In genomic region chr2:98281607-98282006, GRCh38 we compare ENCODE assay signal across 21 cellular contexts.
"Had no signal": no experiment of that assay in that cellular context is flagged by ENCODE, and none has a peak within 500 bp of the region (broad histone marks: within the 10 kb centered on the region; RNA-seq: fewer than 3 reads in every experiment).

No MANE protein-coding gene starts in this region.

- H3K36me3 ChIP-seq: cardiac muscle cell, gastroesophageal sphincter, heart left ventricle, prostate gland, right atrium auricular region, upper lobe of right lung had no signal

- H3K27ac ChIP-seq: cardiac muscle cell, epithelial cell of prostate, gastroesophageal sphincter, heart left ventricle, prostate gland, right atrium auricular region, upper lobe of right lung had no signal

- H3K4me3 Mint-ChIP-seq: activated CD4-positive, alpha-beta T cell treated with anti-CD3 and anti-CD28 coated beads, Interleukin-2, amount 10 ng/mL, durations not matched to agents 7 days and 5 days; activated CD8-positive, alpha-beta T cell treated with anti-CD3 and anti-CD28 coated beads for 36 hours; activated naive CD4-positive, alpha-beta T cell treated with anti-CD3 and anti-CD28 coated beads, Interleukin-2, amount 50 U/mL, for 24 hours; activated T-helper 1 cell treated with anti-CD3 and anti-CD28 coated beads, Interleukin-12 subunit alpha, Interleukin-12 subunit beta, Interleukin-2, Interleukin-4 antibody, amounts not matched to agents 30 ng/mL and 10 ng/mL and 1 ng/mL, durations not matched to agents 14 hours and 24 hours and 36 hours; memory B cell; naive B cell; T-helper 17 cell had no signal

- DNase-seq: activated CD4-positive, alpha-beta T cell treated with anti-CD3 and anti-CD28 coated beads, Interleukin-2, amount 10 ng/mL, durations not matched to agents 7 days and 5 days; activated CD8-positive, alpha-beta T cell treated with anti-CD3 and anti-CD28 coated beads for 36 hours; activated gamma-delta T cell; anterior cingulate cortex; body of pancreas; heart left ventricle; left cardiac atrium; mucosa of descending colon; naive B cell; stimulated activated CD4-positive, alpha-beta T cell treated with anti-CD3 and anti-CD28 coated beads, Interleukin-4, amount 100 ng/mL, for 24 hours; stimulated activated naive CD8-positive, alpha-beta T cell treated with anti-CD3 and anti-CD28 coated beads, Interleukin-15, Interleukin-2, amounts not matched to agents 100 U/mL and 50 U/mL, for 24 hours; T-helper 17 cell; upper lobe of right lung had no signal

- H3K36me3 Mint-ChIP-seq: activated naive CD4-positive, alpha-beta T cell treated with anti-CD3 and anti-CD28 coated beads, Interleukin-2, amount 50 U/mL, for 24 hours; memory B cell had no signal

- H3K27ac Mint-ChIP-seq: activated CD4-positive, alpha-beta T cell treated with anti-CD3 and anti-CD28 coated beads, Interleukin-2, amount 10 ng/mL, durations not matched to agents 7 days and 5 days; activated CD8-positive, alpha-beta T cell treated with anti-CD3 and anti-CD28 coated beads for 36 hours; activated naive CD4-positive, alpha-beta T cell treated with anti-CD3 and anti-CD28 coated beads, Interleukin-2, amount 50 U/mL, for 24 hours; activated T-helper 1 cell treated with anti-CD3 and anti-CD28 coated beads, Interleukin-12 subunit alpha, Interleukin-12 subunit beta, Interleukin-2, Interleukin-4 antibody, amounts not matched to agents 30 ng/mL and 10 ng/mL and 1 ng/mL, durations not matched to agents 14 hours and 24 hours and 36 hours; memory B cell; naive B cell; T-helper 17 cell had no signal

- H3K9me3 ChIP-seq: body of pancreas, mucosa of descending colon, prostate gland, upper lobe of right lung had no signal

- H3K27me3 ChIP-seq: body of pancreas, cardiac muscle cell, right atrium auricular region, upper lobe of right lung had no signal

- H3K4me1 ChIP-seq: gastroesophageal sphincter, heart left ventricle, prostate gland, right atrium auricular region, upper lobe of right lung had no signal

- H3K4me1 Mint-ChIP-seq: activated CD4-positive, alpha-beta T cell treated with anti-CD3 and anti-CD28 coated beads, Interleukin-2, amount 10 ng/mL, durations not matched to agents 7 days and 5 days; activated naive CD4-positive, alpha-beta T cell treated with anti-CD3 and anti-CD28 coated beads, Interleukin-2, amount 50 U/mL, for 24 hours; memory B cell; naive B cell; T-helper 17 cell had no signal

- H3K4me3 ChIP-seq: body of pancreas, cardiac muscle cell, gastroesophageal sphincter, heart left ventricle, mucosa of descending colon, prostate gland, right atrium auricular region, upper lobe of right lung had no signal

- ATAC-seq: activated CD8-positive, alpha-beta T cell treated with anti-CD3 and anti-CD28 coated beads for 36 hours; body of pancreas; gastroesophageal sphincter; heart left ventricle; left cardiac atrium; stimulated activated naive CD8-positive, alpha-beta T cell treated with anti-CD3 and anti-CD28 coated beads, Interleukin-15, Interleukin-2, amounts not matched to agents 100 U/mL and 50 U/mL, for 24 hours; T-helper 17 cell; upper lobe of right lung had no signal
